Comparison of ENCODE assay signal across 8 cellular contexts in genomic region chr16:75266738-75267630, GRCh38. TPM values are rescaled to one million over a fixed set of nuclear protein-coding genes. Genes with fewer than 3 reads are reported as not detected.
DNase-seq lines count a peak whose midpoint lies in the region; TF ChIP-seq lines count a peak whose summit lies in the region.

No MANE protein-coding gene starts in this region.

- no peaks in the 10 kb centered on the region for H3K27me3 ChIP-seq in PC-9 (ENCODE audit: insufficient read depth, low read depth)

- H3K27ac ChIP-seq in PC-9, result no peak overlapping the region

- DNase-seq in DMS 273 treated with DMSO at 0.1 percent for 48 hours (lab: John Stamatoyannopoulos, UW) (peak; percentile 28), PC-9 (no peak), foreskin fibroblast (no peak), putamen (ENCODE audit: low spot score) (peak; percentile 80), cerebellar cortex (ENCODE audit: low spot score) (no peak), HUDEP-2 (lab: John Stamatoyannopoulos, UW; ENCODE audit: unreplicated experiment in 76 of 76) (no peak), KBM-7 (no peak), CD1c-positive myeloid dendritic cell (ENCODE audit: extremely low spot score) (no peak)

- H2AFZ ChIP-seq in PC-9, result no peak overlapping the region

- peaks cover 43% of the 10 kb centered on the region for H3K4me1 ChIP-seq in PC-9 (replicated peaks; ENCODE audit: insufficient read depth)

- 0 out of 2 replicates have a peak, but pooled peaks cover 2% of the 10 kb centered on the region for H3K36me3 ChIP-seq in PC-9 (ENCODE audit: low read depth)

- H3K9me2 ChIP-seq in PC-9 (ENCODE audit: insufficient read depth), result no peaks in the 10 kb centered on the region

- peak overlapping the region; percentile 97 for H3K4me2 ChIP-seq in PC-9

- H3F3A ChIP-seq in PC-9 (ENCODE audit: insufficient read depth, low read depth), result peaks cover 11% of the 10 kb centered on the region; the same call in 1 of the 2 replicates

- H3K4me3 ChIP-seq in PC-9 (peak overlapping the region; percentile 99; the same call in 1 of the 2 replicates), foreskin fibroblast (ENCODE audit: low read depth in 1 of 2, low read length in 2 of 2) (peak overlapping the region; percentile 85 to 96)

- peaks cover 26% of the 10 kb centered on the region for H4K20me1 ChIP-seq in PC-9 (ENCODE audit: insufficient read depth)

- H3K9me3 ChIP-seq in PC-9 (ENCODE audit: insufficient read depth, low read depth), result no peaks in the 10 kb centered on the region

- CTCF ChIA-PET in PC-9 (lab: Charles Lee), result no interaction called here

- intact Hi-C loops in PC-9 (cut with micrococcal nuclease; ENCODE audit: unreplicated experiment), result loop anchor here (1.0 to 2.0 kb wide), 2 partner anchors 38 to 110 kb away; no protein-coding TSS in a partner anchor

- no TSS peak for BruUV-seq in PC-9 (replicated peaks; lab: Mats Ljungman, UMichigan)

- in situ Hi-C loops in KBM-7 (cut with MboI; ENCODE audit: low pct_unique_long_range_greater_than_20kb, low sequenced_read_pairs), result no loop called here

- TF ChIP-seq CTCF in PC-9 (conservative IDR thresholded peaks at IDR 0.05), result no peak
- no peak for TF ChIP-seq CTCF in foreskin fibroblast (IDR thresholded peaks at IDR 0.05; ENCODE audit: low read depth, low read length)

- POLR2A ChIA-PET in PC-9 (lab: Charles Lee; ENCODE audit: unreplicated experiment), result no interaction called here

- H3K79me2 ChIP-seq in PC-9 (ENCODE audit: low read depth), result peaks cover 36% of the 10 kb centered on the region

RNA-seq across cellular contexts. Expression of gene BCAR1, which starts 15.6 kb away (rescaled TPM):
- total RNA-seq in PC-9 (2021), result 53.9 and 62.5 TPM in 2 replicates

RNA-seq across cellular contexts. Expression of gene CTRB1, which starts 48.2 kb away (rescaled TPM):
- not detected in 2 replicates for total RNA-seq in PC-9 (2021)

Comparison
In these comparisons a context has a peak if more than half of its experiments do, and no peak if none do; other contexts are left out.
1. DNase-seq: peak in DMS 273 treated with DMSO at 0.1 percent for 48 hours (single experiment) and putamen (single experiment); none in PC-9 (0 of 2), foreskin fibroblast (0 of 2), cerebellar cortex (single experiment), HUDEP-2 (0 of 76), KBM-7 (single experiment) and CD1c-positive myeloid dendritic cell (single experiment).